Comparison of ENCODE assay signal across 7 cellular contexts in the genomic region with DNA sequence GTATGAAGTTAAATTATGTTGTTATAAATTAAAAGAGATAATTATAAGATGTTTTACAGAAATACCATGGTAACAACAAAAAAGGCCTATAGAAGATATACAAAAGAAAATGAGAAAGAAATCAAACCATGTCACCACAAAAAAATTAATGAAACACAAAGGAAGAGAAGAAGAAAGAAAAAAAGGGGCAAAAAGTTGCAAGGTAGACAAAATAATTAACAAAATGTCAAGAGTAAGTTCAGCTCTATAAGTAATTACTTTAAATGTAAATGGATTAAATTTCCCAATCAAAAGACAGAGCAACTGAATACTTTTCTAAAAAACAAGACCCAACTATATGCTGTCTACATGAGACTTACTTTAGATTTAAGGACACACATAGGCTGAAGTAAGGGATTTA.
"Had no signal": no experiment of that assay in that cellular context is flagged by ENCODE, and none has a peak within 500 bp of the region (broad histone marks: within the 10 kb centered on the region; RNA-seq: fewer than 3 reads in every experiment).

No MANE protein-coding gene starts in this region.

- H3K9ac ChIP-seq: KMS-11 had no signal

- DNase-seq: Karpas-422, Kasumi-1, KBM-7, KG1 had no signal

- H3K4me2 ChIP-seq: KMS-11 had no signal

- H3K27ac ChIP-seq: HL-60, KMS-11 had no signal

- FAIRE-seq: HTR-8/SVneo had no signal
